Comparison of ENCODE assay signal across 9 cellular contexts in genomic region chr4:11505225-11505971, GRCh38.
A peak's percentile ranks its signal among the peaks of the same experiment; 100 is the strongest.
DNase-seq lines count a peak whose midpoint lies in the region; ATAC-seq and TF ChIP-seq lines count a peak whose summit lies in the region.
"Had no signal": no experiment of that assay in that cellular context is flagged by ENCODE, and none has a peak within 500 bp of the region (broad histone marks: within the 10 kb centered on the region; RNA-seq: fewer than 3 reads in every experiment).

No MANE protein-coding gene starts in this region.

- no peak overlapping the region for H3K4me3 ChIP-seq in NB4 (ENCODE audit: low read depth, low read length)

- H3K9ac ChIP-seq in H9 (ENCODE audit: extremely low read depth, insufficient read length, low read length), result no peak overlapping the region

- H3K9me3 ChIP-seq in CD4-positive, alpha-beta T cell (ENCODE audit: control insufficient read depth, low read length), result no peaks in the 10 kb centered on the region
- H3K9me3 ChIP-seq in H9 (ENCODE audit: control insufficient read depth, low read depth, low read length), result no peaks in the 10 kb centered on the region

- no peak overlapping the region for H4K8ac ChIP-seq in H9 (replicated peaks; ENCODE audit: insufficient read length, low read depth, low read length)

- no peak overlapping the region for H3T11ph ChIP-seq in H9 (ENCODE audit: low read length)

- no peak overlapping the region for H2BK20ac ChIP-seq in H9 (ENCODE audit: low read depth, low read length, poor library complexity, severe bottlenecking)

- H3K79me1 ChIP-seq in H9 (ENCODE audit: insufficient read depth, low read depth, low read length, poor library complexity, severe bottlenecking), result no peaks in the 10 kb centered on the region

- no peaks in the 10 kb centered on the region for H3K27me3 Mint-ChIP-seq in CD4-positive, alpha-beta T cell
- no peaks in the 10 kb centered on the region for H3K27me3 Mint-ChIP-seq in activated naive CD8-positive, alpha-beta T cell treated with anti-CD3 and anti-CD28 coated beads, Interleukin-2, amount 10 ng/mL, durations not matched to agents 7 days and 5 days
- no peaks in the 10 kb centered on the region for H3K27me3 Mint-ChIP-seq in H9 (ENCODE audit: low read depth)

- no peak overlapping the region for H2AK5ac ChIP-seq in H9 (ENCODE audit: insufficient read length, low read length)

- no peak overlapping the region for H3K4me3 Mint-ChIP-seq in CD4-positive, alpha-beta T cell
- H3K4me3 Mint-ChIP-seq in activated naive CD8-positive, alpha-beta T cell treated with anti-CD3 and anti-CD28 coated beads, Interleukin-2, amount 10 ng/mL, durations not matched to agents 7 days and 5 days, result no peak overlapping the region
- H3K4me3 Mint-ChIP-seq in H9, result no peak overlapping the region; a peak in 1 of 5 replicates
- H3K4me3 Mint-ChIP-seq: naive thymus-derived CD4-positive, alpha-beta T cell had no signal

- no peak overlapping the region for H3K4ac ChIP-seq in H9 (ENCODE audit: low read depth, low read length)

- DNase-seq in CD4-positive, alpha-beta T cell, result no peak
- DNase-seq in NB4 (ENCODE audit: low read depth), result peak; percentile 20
- no peak for DNase-seq in activated naive CD8-positive, alpha-beta T cell treated with anti-CD3 and anti-CD28 coated beads, Interleukin-2, amount 10 ng/mL, durations not matched to agents 7 days and 5 days
- peak; percentile 24 to 64 for DNase-seq in left colon
- no peak for DNase-seq in H9
- no peak for DNase-seq in GM20000 (ENCODE audit: low spot score)

- no peak overlapping the region for H2BK15ac ChIP-seq in H9 (ENCODE audit: low read depth, low read length)

- H2BK12ac ChIP-seq in H9 (ENCODE audit: insufficient read length, low read depth, low read length), result no peak overlapping the region

- no peak overlapping the region for H2BK120ac ChIP-seq in H9 (ENCODE audit: low read depth, low read length, poor library complexity, severe bottlenecking)

- no peak for TF ChIP-seq POLR2A in NB4 (IDR thresholded peaks at IDR 0.05; ENCODE audit: extremely low read depth, insufficient read length)

- H3K79me2 ChIP-seq in H9 (ENCODE audit: insufficient read depth, low read length), result no peaks in the 10 kb centered on the region

- no peak overlapping the region for H2AFZ ChIP-seq in H9 (ENCODE audit: low read length)

- peaks cover 18% of the 10 kb centered on the region for H3K4me1 Mint-ChIP-seq in CD4-positive, alpha-beta T cell (ENCODE audit: low read depth)
- peaks cover 5% of the 10 kb centered on the region for H3K4me1 Mint-ChIP-seq in activated naive CD8-positive, alpha-beta T cell treated with anti-CD3 and anti-CD28 coated beads, Interleukin-2, amount 10 ng/mL, durations not matched to agents 7 days and 5 days
- H3K4me1 Mint-ChIP-seq in H9, result peaks cover 6 to 9% of the 10 kb centered on the region in 2 experiments; a peak in 3 of 4 replicates

- no peaks in the 10 kb centered on the region for H3K4me1 ChIP-seq in H9 (ENCODE audit: insufficient read depth, low read length)

- H3K56ac ChIP-seq in H9 (ENCODE audit: insufficient read length, low read depth, low read length), result no peak overlapping the region

- intact Hi-C loops in CD4-positive, alpha-beta T cell (cut with DNase I, micrococcal nuclease), result no loop called here
- intact Hi-C loops in left colon (cut with DNase I, micrococcal nuclease), result no loop called here

- H3K23me2 ChIP-seq in H9 (ENCODE audit: insufficient read length, low read depth, low read length, poor library complexity, severe bottlenecking), result no peaks in the 10 kb centered on the region

- H4K5ac ChIP-seq in H9 (ENCODE audit: insufficient read length, low read depth, low read length), result no peak overlapping the region

- H4K91ac ChIP-seq in H9 (ENCODE audit: insufficient read length, low read depth, low read length), result no peak overlapping the region

- no peaks in the 10 kb centered on the region for H4K20me1 ChIP-seq in H9 (ENCODE audit: control insufficient read depth, insufficient read depth, insufficient read length)

- H3K27me3 ChIP-seq in CD4-positive, alpha-beta T cell (ENCODE audit: control insufficient read depth, insufficient read depth, low read length), result no peaks in the 10 kb centered on the region
- H3K27me3 ChIP-seq in H9 (ENCODE audit: insufficient read depth, low read length), result no peaks in the 10 kb centered on the region

- no peak overlapping the region for H3K27ac ChIP-seq in CD4-positive, alpha-beta T cell (ENCODE audit: low read depth, low read length)
- no peak overlapping the region for H3K27ac ChIP-seq in H9 (ENCODE audit: insufficient read length, low read depth, low read length)

- H2BK5ac ChIP-seq in H9 (ENCODE audit: insufficient read length, low read length), result no peak overlapping the region

- WGBS in H9 (ENCODE audit: extremely low coverage, insufficient read length, low lambda C conversion rate), result no CpG with 5 or more reads among the region's 5 CpGs

- no peak overlapping the region for H3K4me2 ChIP-seq in H9 (ENCODE audit: insufficient read depth, insufficient read length, low read length)

- no peaks in the 10 kb centered on the region for H3K9me3 Mint-ChIP-seq in CD4-positive, alpha-beta T cell
- H3K9me3 Mint-ChIP-seq in activated naive CD8-positive, alpha-beta T cell treated with anti-CD3 and anti-CD28 coated beads, Interleukin-2, amount 10 ng/mL, durations not matched to agents 7 days and 5 days, result peaks cover 4% of the 10 kb centered on the region
- peaks cover 0 to 6% of the 10 kb centered on the region in 2 experiments; a peak in 3 of 5 replicates for H3K9me3 Mint-ChIP-seq in H9

- H3K23ac ChIP-seq in H9 (ENCODE audit: insufficient read length, low read depth, low read length), result no peak overlapping the region

- CTCF ChIA-PET in CD4-positive, alpha-beta T cell (lab: Charles Lee), result no interaction called here

- H3K27ac Mint-ChIP-seq in CD4-positive, alpha-beta T cell, result no peak overlapping the region
- H3K27ac Mint-ChIP-seq in activated naive CD8-positive, alpha-beta T cell treated with anti-CD3 and anti-CD28 coated beads, Interleukin-2, amount 10 ng/mL, durations not matched to agents 7 days and 5 days, result peak overlapping the region; percentile 8
- H3K27ac Mint-ChIP-seq in H9, result no peak overlapping the region
- H3K27ac Mint-ChIP-seq: naive thymus-derived CD4-positive, alpha-beta T cell had no signal

- H3K14ac ChIP-seq in H9 (ENCODE audit: insufficient read depth, low read length), result no peak overlapping the region

- POLR2A ChIA-PET in CD4-positive, alpha-beta T cell (lab: Charles Lee), result no interaction called here
- POLR2A ChIA-PET in activated naive CD8-positive, alpha-beta T cell treated with anti-CD3 and anti-CD28 coated beads, Interleukin-2, amount 10 ng/mL, durations not matched to agents 7 days and 5 days (lab: Charles Lee), result no interaction called here

- peak; percentile 57 for ATAC-seq in CD4-positive, alpha-beta T cell (ENCODE audit: poor library complexity)
- ATAC-seq in activated naive CD8-positive, alpha-beta T cell treated with anti-CD3 and anti-CD28 coated beads, Interleukin-2, amount 10 ng/mL, durations not matched to agents 7 days and 5 days (ENCODE audit: low read depth), result peak; percentile 42
- ATAC-seq in left colon, result peak; percentile 96
- ATAC-seq in GM21619 (IDR thresholded peaks at IDR 0.05; ENCODE audit: unreplicated experiment), result no peak
- no peak for ATAC-seq in GM18870 (IDR thresholded peaks at IDR 0.05; ENCODE audit: unreplicated experiment)
- ATAC-seq: naive thymus-derived CD4-positive, alpha-beta T cell had no signal

- H3K36me3 Mint-ChIP-seq in CD4-positive, alpha-beta T cell (ENCODE audit: low read depth), result no peaks in the 10 kb centered on the region
- H3K36me3 Mint-ChIP-seq in activated naive CD8-positive, alpha-beta T cell treated with anti-CD3 and anti-CD28 coated beads, Interleukin-2, amount 10 ng/mL, durations not matched to agents 7 days and 5 days, result no peaks in the 10 kb centered on the region
- no peaks in the 10 kb centered on the region for H3K36me3 Mint-ChIP-seq in H9 (ENCODE audit: insufficient read depth in 1 of 3, low read depth in 3 of 3)

- TF ChIP-seq CTCF in CD4-positive, alpha-beta T cell (IDR thresholded peaks at IDR 0.05), result no peak
- no peak for TF ChIP-seq CTCF in NB4 (IDR thresholded peaks at IDR 0.05; ENCODE audit: low read depth, low read length)
- no peak for TF ChIP-seq CTCF in H9 (conservative IDR thresholded peaks at IDR 0.05)
- TF ChIP-seq CTCF in GM20000 (IDR thresholded peaks at IDR 0.05; ENCODE audit: extremely low read depth, missing control alignments), result no peak

- H3K18ac ChIP-seq in H9 (ENCODE audit: insufficient read length, low read depth, low read length), result no peak overlapping the region

Comparison
In these comparisons a context has a peak if more than half of its experiments do, and no peak if none do; other contexts are left out.
1. ATAC-seq: peak in CD4-positive, alpha-beta T cell (single experiment), activated naive CD8-positive, alpha-beta T cell treated with anti-CD3 and anti-CD28 coated beads, Interleukin-2, amount 10 ng/mL, durations not matched to agents 7 days and 5 days (single experiment) and left colon (single experiment); none in GM21619 (single experiment) and GM18870 (single experiment).
2. DNase-seq: peak in NB4 (single experiment) and left colon (2 of 2); none in CD4-positive, alpha-beta T cell (0 of 10), activated naive CD8-positive, alpha-beta T cell treated with anti-CD3 and anti-CD28 coated beads, Interleukin-2, amount 10 ng/mL, durations not matched to agents 7 days and 5 days (single experiment), H9 (single experiment) and GM20000 (single experiment).